In genomic region chr11:35235944-35236666, GRCh38 we compare ENCODE assay signal across 8 cellular contexts.
A peak's percentile ranks its signal among the peaks of the same experiment; 100 is the strongest.
DNase-seq lines count a peak whose midpoint lies in the region; ATAC-seq and TF ChIP-seq lines count a peak whose summit lies in the region.

No MANE protein-coding gene starts in this region.

- peaks cover 15% of the 10 kb centered on the region for H3K9me3 Mint-ChIP-seq in activated CD8-positive, alpha-beta T cell treated with anti-CD3 and anti-CD28 coated beads for 36 hours

- no peak for TF ChIP-seq CTCF in activated CD8-positive, alpha-beta T cell treated with anti-CD3 and anti-CD28 coated beads for 36 hours (IDR thresholded peaks at IDR 0.05)

- H3K36me3 Mint-ChIP-seq in activated CD8-positive, alpha-beta T cell treated with anti-CD3 and anti-CD28 coated beads for 36 hours (ENCODE audit: low read depth) = peaks cover 28% of the 10 kb centered on the region

- peak overlapping the region; percentile 53 for H3K27ac Mint-ChIP-seq in activated CD8-positive, alpha-beta T cell treated with anti-CD3 and anti-CD28 coated beads for 36 hours

- no peak overlapping the region for H3K4me3 Mint-ChIP-seq in activated CD8-positive, alpha-beta T cell treated with anti-CD3 and anti-CD28 coated beads for 36 hours

- ATAC-seq in activated CD8-positive, alpha-beta T cell treated with anti-CD3 and anti-CD28 coated beads for 36 hours = peak; percentile 85
- no peak for ATAC-seq in HG02884 (IDR thresholded peaks at IDR 0.05; ENCODE audit: unreplicated experiment)

- peak; percentile 83 for DNase-seq in LoVo (ENCODE audit: low spot score)
- peak; percentile 84 for DNase-seq in activated CD8-positive, alpha-beta T cell treated with anti-CD3 and anti-CD28 coated beads for 36 hours
- peak; percentile 76 for DNase-seq in epithelial cell of prostate (ENCODE audit: low read depth, low spot score)
- DNase-seq in stimulated activated CD8-positive, alpha-beta memory T cell treated with anti-CD3 and anti-CD28 coated beads, Interleukin-4, amount 100 ng/mL, for 48 hours = peak; percentile 69
- DNase-seq in inferior parietal cortex (ENCODE audit: extremely low spot score) = no peak
- no peak for DNase-seq in NCI-H82 (lab: John Stamatoyannopoulos, UW)
- no peak for DNase-seq in SHP77 treated with DMSO at 0.1 percent for 48 hours (lab: John Stamatoyannopoulos, UW)

- CTCF ChIA-PET in activated CD8-positive, alpha-beta T cell treated with anti-CD3 and anti-CD28 coated beads for 36 hours (lab: Charles Lee) = interaction anchor here (0.6 to 6.1 kb wide), 14 partner anchors 10 to 313 kb away, joined by 3 to 35 read pairs (median 4); no protein-coding TSS in a partner anchor

- intact Hi-C loops in activated CD8-positive, alpha-beta T cell treated with anti-CD3 and anti-CD28 coated beads for 36 hours (cut with micrococcal nuclease) = loop anchor here (5.0 kb wide), 2 partner anchors 59 to 94 kb away; no protein-coding TSS in a partner anchor

- H3K27ac ChIP-seq in epithelial cell of prostate = peak overlapping the region; percentile 55

- H3K4me1 Mint-ChIP-seq in activated CD8-positive, alpha-beta T cell treated with anti-CD3 and anti-CD28 coated beads for 36 hours (ENCODE audit: low read depth) = peaks cover 69% of the 10 kb centered on the region

- H3K27me3 Mint-ChIP-seq in activated CD8-positive, alpha-beta T cell treated with anti-CD3 and anti-CD28 coated beads for 36 hours = no peaks in the 10 kb centered on the region

- POLR2A ChIA-PET in activated CD8-positive, alpha-beta T cell treated with anti-CD3 and anti-CD28 coated beads for 36 hours (lab: Charles Lee) = interaction anchor here (0.6 to 1.7 kb wide), 3 partner anchors 10 to 151 kb away, joined by 3 read pairs; no protein-coding TSS in a partner anchor

Comparison
In these comparisons a context has a peak if more than half of its experiments do, and no peak if none do; other contexts are left out.
1. DNase-seq: peak in LoVo (single experiment), activated CD8-positive, alpha-beta T cell treated with anti-CD3 and anti-CD28 coated beads for 36 hours (single experiment), epithelial cell of prostate (single experiment) and stimulated activated CD8-positive, alpha-beta memory T cell treated with anti-CD3 and anti-CD28 coated beads, Interleukin-4, amount 100 ng/mL, for 48 hours (single experiment); none in inferior parietal cortex (single experiment), NCI-H82 (single experiment) and SHP77 treated with DMSO at 0.1 percent for 48 hours (single experiment).